8 cellular contexts compared by ENCODE assay signal in the genomic region with DNA sequence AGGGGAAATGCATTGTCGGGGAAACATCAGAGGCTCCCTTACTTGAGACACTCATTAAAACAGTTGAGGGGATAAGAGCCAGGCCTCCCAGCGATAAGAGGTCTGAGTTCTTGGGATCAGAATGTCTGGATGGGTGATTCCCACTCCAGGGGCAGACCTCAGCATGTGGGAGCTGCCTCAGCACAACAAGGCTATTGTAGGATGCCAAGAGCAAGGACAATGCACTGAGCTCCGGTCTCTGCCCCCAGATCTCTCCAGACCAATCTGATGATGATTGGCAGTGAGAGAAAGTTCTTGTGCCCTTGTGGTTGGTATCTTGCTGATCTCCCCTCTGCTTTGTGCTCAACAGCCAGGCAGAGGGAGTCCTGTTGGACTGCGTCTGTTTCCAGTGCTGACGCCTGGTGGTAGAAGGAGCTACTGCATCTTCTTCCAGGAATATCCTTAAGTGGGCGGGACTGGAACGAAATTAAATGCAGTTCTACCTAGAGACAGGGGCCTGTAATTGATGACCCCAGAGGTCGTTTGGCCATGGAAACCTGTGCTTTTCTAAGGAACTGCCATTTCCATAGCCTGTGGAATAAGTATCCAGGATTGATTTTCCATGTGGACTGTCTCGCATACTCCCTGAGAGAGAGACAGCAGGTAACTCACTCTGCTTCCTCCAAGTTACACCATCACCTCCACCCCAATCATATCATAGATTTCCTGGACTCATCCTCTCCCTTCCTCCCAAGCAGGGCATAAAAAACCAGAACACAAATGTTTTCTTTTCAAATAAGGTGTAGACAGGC. TPM values are rescaled to one million over a fixed set of nuclear protein-coding genes. Genes with fewer than 3 reads are reported as not detected.
DNase-seq lines count a peak whose midpoint lies in the region; ATAC-seq and TF ChIP-seq lines count a peak whose summit lies in the region.

No MANE protein-coding gene starts in this region.

- H3K27me3 Mint-ChIP-seq in naive thymus-derived CD4-positive, alpha-beta T cell, result peaks cover 24 to 77% (median 51%) of the 10 kb centered on the region in 5 donors

- CTCF ChIA-PET in BJ (lab: Yijun Ruan, JAX), result interaction anchor here (0.6 to 6.3 kb wide), 20 partner anchors 9 to 913 kb away, joined by 3 to 110 read pairs (median 5); partner anchors contain the start of gene DUSP23
- CTCF ChIA-PET in naive thymus-derived CD4-positive, alpha-beta T cell (lab: Charles Lee), result interaction anchor here (0.6 to 2.1 kb wide), 2 partner anchors 16 to 560 kb away, joined by 3 to 8 read pairs; no protein-coding TSS in a partner anchor

- H3K36me3 ChIP-seq in BJ (ENCODE audit: control insufficient read depth, insufficient read depth, low read length) (no peaks in the 10 kb centered on the region), tibial artery (peaks cover 0 to 7% (median 0%) of the 10 kb centered on the region in 3 donors)
- H3K36me3 ChIP-seq in naive thymus-derived CD4-positive, alpha-beta T cell (ENCODE audit: control insufficient read depth in 2 of 3, insufficient read depth in 3 of 3, low read length in 3 of 3), result no peaks in the 10 kb centered on the region

- H3K4me3 ChIP-seq in BJ (ENCODE audit: low read depth, low read length) (no peak overlapping the region), tibial artery (no peak overlapping the region)
- H3K4me3 ChIP-seq in naive thymus-derived CD4-positive, alpha-beta T cell (ENCODE audit: low read length), result no peak overlapping the region

- H3K4me3 Mint-ChIP-seq in naive thymus-derived CD4-positive, alpha-beta T cell, result no peak overlapping the region

- no peaks in the 10 kb centered on the region for H3K9me3 ChIP-seq in naive thymus-derived CD4-positive, alpha-beta T cell (ENCODE audit: control insufficient read depth in 2 of 3, low read length in 3 of 3)
- H3K9me3 ChIP-seq in tibial artery, result no peaks in the 10 kb centered on the region

- H3K4me1 ChIP-seq in naive thymus-derived CD4-positive, alpha-beta T cell (ENCODE audit: control insufficient read depth in 2 of 2, insufficient read depth in 2 of 2, low read length in 2 of 2), result no peaks in the 10 kb centered on the region
- H3K4me1 ChIP-seq in tibial artery, result no peaks in the 10 kb centered on the region

- peaks cover 0 to 3% (median 0%) of the 10 kb centered on the region in 11 donors for H3K9me3 Mint-ChIP-seq in naive thymus-derived CD4-positive, alpha-beta T cell

- peak; percentile 6 for DNase-seq in BJ (ENCODE audit: low read depth)
- peak; percentile 57 for DNase-seq in NCI-H226
- peak; percentile 70 to 78 for DNase-seq in activated CD4-positive, alpha-beta T cell treated with anti-CD3 and anti-CD28 coated beads, Interleukin-2, amount 50 U/mL, for 48 hours
- DNase-seq in epithelial cell of prostate (ENCODE audit: low read depth, low spot score), result peak; percentile 6
- peak in 1 of 9 donors; percentile 43 for DNase-seq in naive thymus-derived CD4-positive, alpha-beta T cell
- DNase-seq in tibial artery, result peak; percentile 76 to 83

- intact Hi-C loops in naive thymus-derived CD4-positive, alpha-beta T cell (cut with micrococcal nuclease), result loop anchor here in 1 of 2 donors (1.0 to 5.0 kb wide), 2 partner anchors 37 to 66 kb away; no protein-coding TSS in a partner anchor
- intact Hi-C loops in tibial artery (cut with DNase I; ENCODE audit: low total_unique reads), result loop anchor here (5.0 kb wide), 1 partner anchor 36 kb away; no protein-coding TSS in a partner anchor

- TF ChIP-seq CTCF in BJ (IDR thresholded peaks at IDR 0.05; ENCODE audit: insufficient read depth, low read depth, low read length) (peak; percentile 92), tibial artery (IDR thresholded peaks at IDR 0.05) (peak; percentile 77 to 78)

- POLR2A ChIA-PET in BJ (lab: Charles Lee), result no interaction called here
- POLR2A ChIA-PET in naive thymus-derived CD4-positive, alpha-beta T cell (lab: Charles Lee), result no interaction called here

- peaks cover 0 to 13% (median 5%) of the 10 kb centered on the region in 7 donors for H3K4me1 Mint-ChIP-seq in naive thymus-derived CD4-positive, alpha-beta T cell

- H3K27me3 ChIP-seq in BJ (ENCODE audit: control insufficient read depth, insufficient read depth, low read length), result no peaks in the 10 kb centered on the region; the same call in 1 of the 2 replicates
- no peaks in the 10 kb centered on the region for H3K27me3 ChIP-seq in naive thymus-derived CD4-positive, alpha-beta T cell (ENCODE audit: control insufficient read depth in 2 of 2, insufficient read depth in 2 of 2, low read length in 2 of 2)
- H3K27me3 ChIP-seq in tibial artery, result peaks cover 0 to 22% of the 10 kb centered on the region in 2 donors

- H3K27ac Mint-ChIP-seq in naive thymus-derived CD4-positive, alpha-beta T cell, result no peak overlapping the region

- H3K36me3 Mint-ChIP-seq in naive thymus-derived CD4-positive, alpha-beta T cell, result no peaks in the 10 kb centered on the region

- ATAC-seq in GM18867 (IDR thresholded peaks at IDR 0.05; ENCODE audit: unreplicated experiment), result peak; percentile 94
- peak; percentile 52 for ATAC-seq in HG03108 (IDR thresholded peaks at IDR 0.05; ENCODE audit: unreplicated experiment)
- peak; percentile 68 for ATAC-seq in naive thymus-derived CD4-positive, alpha-beta T cell

- H3K27ac ChIP-seq in epithelial cell of prostate (no peak overlapping the region), tibial artery (no peak overlapping the region)
- H3K27ac ChIP-seq in naive thymus-derived CD4-positive, alpha-beta T cell (ENCODE audit: low read depth, low read length), result no peak overlapping the region

RNA-seq across cellular contexts. Expression of gene ACKR1, which starts 6.7 kb away (rescaled TPM):
- polyA plus RNA-seq in BJ (2011; rRNA removed), result not detected in 2 replicates
- polyA minus RNA-seq in BJ (2011; rRNA and poly(A)+ RNA removed), result not detected in 2 replicates
- not detected for total RNA-seq in naive thymus-derived CD4-positive, alpha-beta T cell
- not detected for polyA plus RNA-seq in naive thymus-derived CD4-positive, alpha-beta T cell

RNA-seq across cellular contexts. Expression of gene CADM3, which starts 26.5 kb away (rescaled TPM):
- 0.07 TPM in 1 of 2 replicates, not detected in the other for polyA plus RNA-seq in BJ (2011; rRNA removed)
- 0.14 TPM in 1 of 2 replicates, not detected in the other for polyA minus RNA-seq in BJ (2011; rRNA and poly(A)+ RNA removed)
- total RNA-seq in naive thymus-derived CD4-positive, alpha-beta T cell, result not detected
- polyA plus RNA-seq in naive thymus-derived CD4-positive, alpha-beta T cell, result not detected
